Comparison of ENCODE assay signal across 9 cellular contexts in the genomic region with DNA sequence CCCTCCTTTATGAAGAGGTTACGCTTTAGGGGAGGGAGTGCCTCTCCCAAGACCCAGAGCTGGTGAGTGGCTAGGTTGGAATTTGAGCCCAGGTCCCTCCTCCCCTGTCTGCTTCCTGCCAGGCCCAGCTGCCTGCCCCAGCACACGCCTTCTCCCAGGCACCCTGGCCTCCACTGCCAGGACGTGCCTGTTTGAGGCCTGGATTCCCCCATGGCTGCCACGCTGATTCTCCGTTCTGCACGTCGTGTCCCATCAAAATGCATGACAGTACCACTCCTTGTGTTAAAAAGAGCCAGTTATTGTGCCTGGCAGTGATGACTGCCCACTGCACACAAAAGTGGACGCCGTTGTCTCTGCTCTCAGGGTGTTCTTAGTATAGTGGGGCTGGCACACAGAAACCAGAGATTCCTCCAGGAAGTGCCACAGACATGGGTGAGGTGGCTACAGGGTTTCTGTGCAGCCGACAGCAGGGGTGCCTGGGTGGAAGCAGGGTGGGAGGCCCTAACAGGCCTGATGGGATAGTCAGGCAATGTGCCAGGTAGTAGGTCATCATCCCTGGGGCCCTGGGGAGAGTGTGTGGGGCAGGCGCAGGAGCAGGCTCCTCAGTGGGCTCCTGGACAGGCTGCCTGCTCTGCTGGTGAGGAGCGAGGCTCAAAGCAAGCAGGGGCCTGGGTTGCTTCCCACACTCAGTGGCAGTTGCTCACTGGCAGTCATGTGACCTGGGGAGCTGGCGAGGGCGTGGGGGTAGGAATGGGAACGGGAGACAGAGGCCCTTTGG. TPM values are rescaled to one million over a fixed set of nuclear protein-coding genes. Genes with fewer than 3 reads are reported as not detected.
DNase-seq lines count a peak whose midpoint lies in the region; ATAC-seq and TF ChIP-seq lines count a peak whose summit lies in the region.
"Had no signal": no experiment of that assay in that cellular context is flagged by ENCODE, and none has a peak within 500 bp of the region (broad histone marks: within the 10 kb centered on the region; RNA-seq: fewer than 3 reads in every experiment).

No MANE protein-coding gene starts in this region.

- POLR2A ChIA-PET in AG04450 (lab: Yijun Ruan, JAX), result interaction anchor here (1.0 to 2.3 kb wide), 3 partner anchors 22 to 37 kb away, joined by 4 to 16 read pairs (median 7); partner anchors contain the start of gene MED15

- in situ Hi-C loops in brain microvascular endothelial cell (cut with HindIII; ENCODE audit: low pct_ligation_motif_present, low sequenced_read_pairs), result no loop called here

- H3K27ac ChIP-seq in AG04450 (ENCODE audit: low read depth, low read length), result peak overlapping the region; percentile 95
- H3K27ac ChIP-seq in brain microvascular endothelial cell, result peak overlapping the region; percentile 81
- H3K27ac ChIP-seq in subcutaneous abdominal adipose tissue (ENCODE audit: low read depth, low read length), result peak overlapping the region; percentile 88

- H3K27me3 ChIP-seq in AG04450 (ENCODE audit: control insufficient read depth, insufficient read depth, low read length) (no peaks in the 10 kb centered on the region), brain microvascular endothelial cell (replicated peaks) (no peaks in the 10 kb centered on the region), kidney epithelial cell (ENCODE audit: control insufficient read depth, insufficient read depth, low read length) (no peaks in the 10 kb centered on the region), subcutaneous abdominal adipose tissue (ENCODE audit: control insufficient read depth in 5 of 5, insufficient read depth in 4 of 5, low read length in 5 of 5) (no peaks in the 10 kb centered on the region)

- peaks cover 25 to 58% (median 50%) of the 10 kb centered on the region in 5 donors for H3K4me1 ChIP-seq in subcutaneous abdominal adipose tissue (ENCODE audit: control insufficient read depth in 5 of 5, insufficient read depth in 5 of 5, low read length in 5 of 5)

- no peak for TF ChIP-seq CTCF in AG04450 (IDR thresholded peaks at IDR 0.05; ENCODE audit: low read depth, low read length)
- no peak for TF ChIP-seq CTCF in brain microvascular endothelial cell (IDR thresholded peaks at IDR 0.05; ENCODE audit: low read depth, low read length, missing control alignments)
- TF ChIP-seq CTCF in kidney epithelial cell (IDR thresholded peaks at IDR 0.05; ENCODE audit: insufficient read depth, low read length, poor library complexity, severe bottlenecking), result no peak

- DNase-seq in AG04450 (ENCODE audit: low read depth, low spot score) (no peak), HT-29 (ENCODE audit: low spot score) (peak; percentile 86), brain microvascular endothelial cell (peak; percentile 78), kidney epithelial cell (ENCODE audit: low read depth) (peak; percentile 77)
- no peak for DNase-seq in activated CD4-positive, alpha-beta T cell treated with anti-CD3 and anti-CD28 coated beads for 4 hours
- DNase-seq in stimulated activated naive CD4-positive, alpha-beta T cell treated with Interleukin-2 at 50 U/mL for 16 hours (lab: John Stamatoyannopoulos, UW), result no peak

- CTCF ChIA-PET in AG04450 (lab: Charles Lee), result interaction anchor here (0.6 to 1.0 kb wide), 2 partner anchors 17 to 113 kb away, joined by 4 to 7 read pairs; no protein-coding TSS in a partner anchor

- H3K9me3 ChIP-seq in AG04450 (ENCODE audit: control insufficient read depth, insufficient read depth, low read length), result peaks cover 5% of the 10 kb centered on the region; the same call in 1 of the 2 replicates
- no peaks in the 10 kb centered on the region for H3K9me3 ChIP-seq in subcutaneous abdominal adipose tissue (ENCODE audit: control insufficient read depth in 5 of 5, low read length in 5 of 5)

- H3K4me3 ChIP-seq in AG04450 (ENCODE audit: low read depth, low read length) (no peak overlapping the region), brain microvascular endothelial cell (ENCODE audit: low read depth, low read length) (no peak overlapping the region), kidney epithelial cell (ENCODE audit: low read depth, low read length) (no peak overlapping the region), subcutaneous abdominal adipose tissue (ENCODE audit: low read depth in 1 of 5, low read length in 5 of 5) (peak overlapping the region in 2 of 5 donors; percentile 1 to 11)
- H3K4me3 ChIP-seq: GM12878 had no signal

- no peak for ATAC-seq in GM18870 (IDR thresholded peaks at IDR 0.05; ENCODE audit: unreplicated experiment)
- ATAC-seq: GM12878 had no signal

- H3K9ac ChIP-seq in subcutaneous abdominal adipose tissue (ENCODE audit: low read length in 5 of 5), result peak overlapping the region in 4 of 5 donors; percentile 25 to 61 (median 48)

- peaks cover 21% of the 10 kb centered on the region for H3K36me3 ChIP-seq in brain microvascular endothelial cell (replicated peaks)
- peaks cover 3% of the 10 kb centered on the region for H3K36me3 ChIP-seq in kidney epithelial cell (ENCODE audit: control insufficient read depth, insufficient read depth, low read length)
- peaks cover 0 to 25% (median 12%) of the 10 kb centered on the region in 5 donors for H3K36me3 ChIP-seq in subcutaneous abdominal adipose tissue (ENCODE audit: control insufficient read depth in 5 of 5, insufficient read depth in 5 of 5, low read length in 5 of 5)

RNA-seq across cellular contexts. Expression of gene MED15, which starts 24.2 kb away (rescaled TPM):
- polyA plus RNA-seq in AG04450 (2011; rRNA removed), result 17.3 and 25.4 TPM in 2 replicates
- polyA minus RNA-seq in AG04450 (2011; rRNA and poly(A)+ RNA removed), result 43.3 and 49.2 TPM in 2 replicates
- 110 and 127 TPM in 2 replicates for total RNA-seq in HT-29 (2014; rRNA removed; shearing (Covaris generic))
- total RNA-seq in kidney epithelial cell, result 74.3 and 79.8 TPM in 2 replicates

RNA-seq across cellular contexts. Expression of gene KLHL22, which starts 36.0 kb away (rescaled TPM):
- polyA plus RNA-seq in AG04450 (2011; rRNA removed), result 30.2 and 33.2 TPM in 2 replicates
- 35.1 and 39.0 TPM in 2 replicates for polyA minus RNA-seq in AG04450 (2011; rRNA and poly(A)+ RNA removed)
- 12.8 and 15.7 TPM in 2 replicates for total RNA-seq in HT-29 (2014; rRNA removed; shearing (Covaris generic))
- 18.6 and 28.2 TPM in 2 replicates for total RNA-seq in kidney epithelial cell

Comparison
In these comparisons a context has a peak if more than half of its experiments do, and no peak if none do; other contexts are left out.
1. DNase-seq: peak in HT-29 (single experiment), brain microvascular endothelial cell (single experiment) and kidney epithelial cell (single experiment); none in AG04450 (single experiment), activated CD4-positive, alpha-beta T cell treated with anti-CD3 and anti-CD28 coated beads for 4 hours (0 of 2) and stimulated activated naive CD4-positive, alpha-beta T cell treated with Interleukin-2 at 50 U/mL for 16 hours (single experiment).
2. Peak in every context shown above with its lines, with median percentiles within 50 percentile points of each other: H3K27ac ChIP-seq.